In genomic region chr19:14821958-14822357, GRCh38 we compare ENCODE assay signal across 23 cellular contexts. TPM values are rescaled to one million over a fixed set of nuclear protein-coding genes. Genes with fewer than 3 reads are reported as not detected.
"Had no signal": no experiment of that assay in that cellular context is flagged by ENCODE, and none has a peak within 500 bp of the region (broad histone marks: within the 10 kb centered on the region; RNA-seq: fewer than 3 reads in every experiment).

No MANE protein-coding gene starts in this region.

- H3K4me1 ChIP-seq: colonic mucosa, gastroesophageal sphincter, heart right ventricle, left ventricle myocardium inferior, stomach, upper lobe of left lung had no signal

- H3K27me3 ChIP-seq: brain microvascular endothelial cell, colonic mucosa, upper lobe of left lung had no signal

- ATAC-seq: activated CD4-positive, CD25-positive, alpha-beta regulatory T cell treated with anti-CD3 and anti-CD28 coated beads, Interleukin-2, amount 50 U/mL, for 24 hours; activated CD8-positive, alpha-beta T cell treated with anti-CD3 and anti-CD28 coated beads, Interleukin-2, amount 10 ng/mL, durations not matched to agents 7 days and 5 days; activated T-cell treated with anti-CD3 and anti-CD28 coated beads, Interleukin-2, amount 50 U/mL, for 4 hours; gastroesophageal sphincter; heart right ventricle; sciatic nerve had no signal

- DNase-seq: activated CD4-positive, alpha-beta T cell treated with anti-CD3 and anti-CD28 coated beads, Interleukin-2, amount 10 ng/mL, durations not matched to agents 7 days and 5 days; activated CD8-positive, alpha-beta memory T cell treated with anti-CD3 and anti-CD28 coated beads, Interleukin-2, amount 50 U/mL, for 4 hours; activated CD8-positive, alpha-beta T cell treated with anti-CD3 and anti-CD28 coated beads, Interleukin-2, amount 10 ng/mL, durations not matched to agents 7 days and 5 days; activated naive CD4-positive, alpha-beta T cell treated with anti-CD3 and anti-CD28 coated beads, Interleukin-2, amount 50 U/mL, for 16 hours; activated T-cell treated with anti-CD3 and anti-CD28 coated beads, Interleukin-2, amount 50 U/mL, for 4 hours; aorta; brain microvascular endothelial cell; central memory CD4-positive, alpha-beta T cell; colonic mucosa; erythroblast; heart right ventricle; kidney glomerular epithelial cell; left ventricle myocardium inferior; midbrain; stimulated activated CD4-positive, alpha-beta T cell treated with anti-CD3 and anti-CD28 coated beads, Interleukin-4, amount 100 ng/mL, for 1 hour; stomach; upper lobe of left lung had no signal

- H3K9me3 ChIP-seq: colonic mucosa, thoracic aorta, upper lobe of left lung had no signal

- H3K4me3 ChIP-seq: colonic mucosa, gastroesophageal sphincter, heart right ventricle, left ventricle myocardium inferior, smooth muscle cell, stomach, thoracic aorta, upper lobe of left lung had no signal

- H3K36me3 ChIP-seq: brain microvascular endothelial cell, colonic mucosa, gastroesophageal sphincter, heart right ventricle, left ventricle myocardium inferior, stomach, thoracic aorta, upper lobe of left lung had no signal

- H3K27ac ChIP-seq: brain microvascular endothelial cell, colonic mucosa, gastroesophageal sphincter, heart right ventricle, left ventricle myocardium inferior, stomach, thoracic aorta, upper lobe of left lung had no signal

RNA-seq across cellular contexts. Expression of gene OR7A5, which starts 13.0 kb away (rescaled TPM):
- total RNA-seq: activated CD4-positive, alpha-beta T cell treated with anti-CD3 and anti-CD28 coated beads, Interleukin-2, amount 10 ng/mL, durations not matched to agents 7 days and 5 days; activated CD8-positive, alpha-beta T cell treated with anti-CD3 and anti-CD28 coated beads, Interleukin-2, amount 10 ng/mL, durations not matched to agents 7 days and 5 days; activated T-cell treated with anti-CD3 and anti-CD28 coated beads, Interleukin-2, amount 50 U/mL, for 4 hours; aorta; colonic mucosa; gastroesophageal sphincter; heart right ventricle; left ventricle myocardium inferior; mammary epithelial cell; smooth muscle cell; stomach; thoracic aorta; upper lobe of left lung had no signal

RNA-seq across cellular contexts. Expression of gene OR7C1, which starts 13.0 kb away (rescaled TPM):
- total RNA-seq: activated CD4-positive, alpha-beta T cell treated with anti-CD3 and anti-CD28 coated beads, Interleukin-2, amount 10 ng/mL, durations not matched to agents 7 days and 5 days; activated CD8-positive, alpha-beta T cell treated with anti-CD3 and anti-CD28 coated beads, Interleukin-2, amount 10 ng/mL, durations not matched to agents 7 days and 5 days; activated T-cell treated with anti-CD3 and anti-CD28 coated beads, Interleukin-2, amount 50 U/mL, for 4 hours; aorta; colonic mucosa; gastroesophageal sphincter; left ventricle myocardium inferior; mammary epithelial cell; smooth muscle cell; stomach; thoracic aorta; upper lobe of left lung had no signal

RNA-seq across cellular contexts. Expression of gene OR7A10, which starts 26.8 kb away (rescaled TPM):
- total RNA-seq: activated CD4-positive, alpha-beta T cell treated with anti-CD3 and anti-CD28 coated beads, Interleukin-2, amount 10 ng/mL, durations not matched to agents 7 days and 5 days; activated CD8-positive, alpha-beta T cell treated with anti-CD3 and anti-CD28 coated beads, Interleukin-2, amount 10 ng/mL, durations not matched to agents 7 days and 5 days; activated T-cell treated with anti-CD3 and anti-CD28 coated beads, Interleukin-2, amount 50 U/mL, for 4 hours; aorta; colonic mucosa; gastroesophageal sphincter; heart right ventricle; left ventricle myocardium inferior; mammary epithelial cell; sciatic nerve; smooth muscle cell; stomach; thoracic aorta; upper lobe of left lung had no signal
